Comparison of ENCODE assay signal across 13 cellular contexts in genomic region chr1:198612471-198613265, GRCh38. TPM values are rescaled to one million over a fixed set of nuclear protein-coding genes. Genes with fewer than 3 reads are reported as not detected.
DNase-seq lines count a peak whose midpoint lies in the region; ATAC-seq, FAIRE-seq and TF ChIP-seq lines count a peak whose summit lies in the region.
"Had no signal": no experiment of that assay in that cellular context is flagged by ENCODE, and none has a peak within 500 bp of the region (broad histone marks: within the 10 kb centered on the region; RNA-seq: fewer than 3 reads in every experiment).

No MANE protein-coding gene starts in this region.

- H3K27ac ChIP-seq in GM23248 = no peak overlapping the region
- H3K27ac ChIP-seq in naive thymus-derived CD4-positive, alpha-beta T cell (ENCODE audit: low read depth, low read length) = peak overlapping the region; percentile 82

- WGBS in GM23248 (ENCODE audit: low coverage in 1 of 2, low lambda C conversion rate in 2 of 2, missing lambda C conversion rate in 2 of 2), 2 experiments = 72 to 77% methylated on average over 6 of the region's 6 CpGs

- peaks cover 17% of the 10 kb centered on the region for H3K4me1 ChIP-seq in GM23248 (ENCODE audit: insufficient read depth)
- H3K4me1 ChIP-seq in naive thymus-derived CD4-positive, alpha-beta T cell (ENCODE audit: control insufficient read depth in 2 of 2, insufficient read depth in 2 of 2, low read length in 2 of 2) = peaks cover 56 to 71% of the 10 kb centered on the region in 2 donors

- H3K9ac ChIP-seq in GM23248 = no peak overlapping the region

- H3K9me2 ChIP-seq in GM23248 (ENCODE audit: insufficient read depth) = 0 out of 2 replicates have a peak, but pooled peaks cover 3% of the 10 kb centered on the region

- H3K36me3 Mint-ChIP-seq in T-helper 2 cell treated with Interferon-gamma antibody and Interleukin-4, amounts not matched to agents 5 μg/mL and 100 μg/mL, for 36 hours (ENCODE audit: low read depth) = peaks cover 8% of the 10 kb centered on the region
- H3K36me3 Mint-ChIP-seq in naive thymus-derived CD4-positive, alpha-beta T cell = peaks cover 0 to 6% (median 0%) of the 10 kb centered on the region in 5 donors

- no peaks in the 10 kb centered on the region for H3K36me3 ChIP-seq in GM23248 (ENCODE audit: low read depth)
- H3K36me3 ChIP-seq in naive thymus-derived CD4-positive, alpha-beta T cell (ENCODE audit: control insufficient read depth in 2 of 3, insufficient read depth in 3 of 3, low read length in 3 of 3) = no peaks in the 10 kb centered on the region
- H3K36me3 ChIP-seq: heart left ventricle had no signal

- H3K79me2 ChIP-seq in GM23248 (ENCODE audit: insufficient read depth) = no peaks in the 10 kb centered on the region

- no peaks in the 10 kb centered on the region for H4K20me1 ChIP-seq in GM23248 (ENCODE audit: insufficient read depth)

- DNase-seq in GM12892 (ENCODE audit: insufficient read length) (no peak), GM23248 (no peak), AML-193 (lab: John Stamatoyannopoulos, UW) (no peak), NCI-H510A (lab: John Stamatoyannopoulos, UW) (no peak), kidney tubule cell (ENCODE audit: low spot score) (no peak)
- no peak for DNase-seq in T-helper 2 cell treated with Interferon-gamma antibody and Interleukin-4, amounts not matched to agents 5 μg/mL and 100 μg/mL, for 36 hours (ENCODE audit: low spot score)
- peak in 6 of 9 donors; percentile 30 to 52 (median 41) for DNase-seq in naive thymus-derived CD4-positive, alpha-beta T cell
- no peak for DNase-seq in central memory CD4-positive, alpha-beta T cell
- DNase-seq: DMS53, heart left ventricle, KBM-7, NCI-H226 had no signal

- H3K9me3 Mint-ChIP-seq in T-helper 2 cell treated with Interferon-gamma antibody and Interleukin-4, amounts not matched to agents 5 μg/mL and 100 μg/mL, for 36 hours = no peaks in the 10 kb centered on the region
- H3K9me3 Mint-ChIP-seq in naive thymus-derived CD4-positive, alpha-beta T cell = peaks cover 0 to 9% (median 0%) of the 10 kb centered on the region in 11 donors

- CTCF ChIA-PET in naive thymus-derived CD4-positive, alpha-beta T cell (lab: Charles Lee) = no interaction called here

- H3K4me1 Mint-ChIP-seq in T-helper 2 cell treated with Interferon-gamma antibody and Interleukin-4, amounts not matched to agents 5 μg/mL and 100 μg/mL, for 36 hours (ENCODE audit: low read depth) = peaks cover 60% of the 10 kb centered on the region
- H3K4me1 Mint-ChIP-seq in naive thymus-derived CD4-positive, alpha-beta T cell = peaks cover 52 to 92% (median 74%) of the 10 kb centered on the region in 7 donors

- no peaks in the 10 kb centered on the region for H3K27me3 Mint-ChIP-seq in T-helper 2 cell treated with Interferon-gamma antibody and Interleukin-4, amounts not matched to agents 5 μg/mL and 100 μg/mL, for 36 hours (ENCODE audit: low read depth)
- H3K27me3 Mint-ChIP-seq in naive thymus-derived CD4-positive, alpha-beta T cell = no peaks in the 10 kb centered on the region

- no peaks in the 10 kb centered on the region for H3K9me3 ChIP-seq in GM23248 (ENCODE audit: low read depth)
- H3K9me3 ChIP-seq in naive thymus-derived CD4-positive, alpha-beta T cell (ENCODE audit: control insufficient read depth in 2 of 3, low read length in 3 of 3) = no peaks in the 10 kb centered on the region
- H3K9me3 ChIP-seq: heart left ventricle had no signal

- peak; percentile 62 for ATAC-seq in naive thymus-derived CD4-positive, alpha-beta T cell
- ATAC-seq: heart left ventricle had no signal

- in situ Hi-C loops in GM23248 (cut with MboI) = no loop called here

- POLR2A ChIA-PET in naive thymus-derived CD4-positive, alpha-beta T cell (lab: Charles Lee) = interaction anchor here (0.6 to 3.7 kb wide), 13 partner anchors 9 to 84 kb away, joined by 3 to 13 read pairs (median 4); partner anchors contain the start of gene PTPRC

- H2AFZ ChIP-seq in GM23248 = peak overlapping the region; percentile 79

- H3K4me2 ChIP-seq in GM23248 (ENCODE audit: unreplicated experiment) = no peak overlapping the region

- intact Hi-C loops in naive thymus-derived CD4-positive, alpha-beta T cell (cut with micrococcal nuclease) = loop anchor here (1.0 to 10.0 kb wide), 5 partner anchors 9 to 430 kb away; no protein-coding TSS in a partner anchor

- no peak overlapping the region for H3K4me3 ChIP-seq in GM23248
- H3K4me3 ChIP-seq in naive thymus-derived CD4-positive, alpha-beta T cell (ENCODE audit: low read length) = peak overlapping the region; percentile 44

- H3K4me3 Mint-ChIP-seq in T-helper 2 cell treated with Interferon-gamma antibody and Interleukin-4, amounts not matched to agents 5 μg/mL and 100 μg/mL, for 36 hours = peak overlapping the region; percentile 84
- H3K4me3 Mint-ChIP-seq in naive thymus-derived CD4-positive, alpha-beta T cell = peak overlapping the region; percentile 66 to 97 (median 82)

- H3K27me3 ChIP-seq in GM23248 (replicated peaks; ENCODE audit: insufficient read depth) = no peaks in the 10 kb centered on the region
- H3K27me3 ChIP-seq in naive thymus-derived CD4-positive, alpha-beta T cell (ENCODE audit: control insufficient read depth in 2 of 2, insufficient read depth in 2 of 2, low read length in 2 of 2) = no peaks in the 10 kb centered on the region
- H3K27me3 ChIP-seq: heart left ventricle had no signal

- no peaks in the 10 kb centered on the region; the same call in 1 of the 2 replicates for H3F3A ChIP-seq in GM23248 (ENCODE audit: insufficient read depth)

- FAIRE-seq in GM12892 (lab: Jason Lieb, UNC) = peak; percentile 27

- TF ChIP-seq POLR2A in GM12892 (IDR thresholded peaks at IDR 0.05; ENCODE audit: low read depth, low read length) = no peak

- peak overlapping the region; percentile 87 for H3K27ac Mint-ChIP-seq in T-helper 2 cell treated with Interferon-gamma antibody and Interleukin-4, amounts not matched to agents 5 μg/mL and 100 μg/mL, for 36 hours
- H3K27ac Mint-ChIP-seq in naive thymus-derived CD4-positive, alpha-beta T cell = peak overlapping the region; percentile 95 to 100 (median 98)

RNA-seq across cellular contexts. Expression of gene PTPRC, which starts 26.2 kb away (rescaled TPM):
- 102 TPM for polyA plus RNA-seq in GM12892 (2012; ENCODE audit: missing spikeins)
- total RNA-seq in GM23248 (2014; rRNA removed; shearing (Covaris generic)) = 0.38 and 0.86 TPM in 2 replicates
- 0.66 and 0.70 TPM in 2 replicates for polyA plus RNA-seq in GM23248 (2016; fragmentation: Nextera tagmentation; extraction: Ambion mirVana)
- 1,000 to 10,000 TPM in 3 of 5 experiments, 100 to 1,000 TPM in 2; 739 to 1,121 (median 1,015) TPM for total RNA-seq in naive thymus-derived CD4-positive, alpha-beta T cell
- 1,000 to 10,000 TPM; 1,177 to 1,286 TPM for polyA plus RNA-seq in naive thymus-derived CD4-positive, alpha-beta T cell
- total RNA-seq: chondrocyte had no signal

Comparison
In these comparisons a context has a peak if more than half of its experiments do, and no peak if none do; other contexts are left out.
1. DNase-seq: peak in naive thymus-derived CD4-positive, alpha-beta T cell (6 of 9); none in GM12892 (single experiment), GM23248 (single experiment), T-helper 2 cell treated with Interferon-gamma antibody and Interleukin-4, amounts not matched to agents 5 μg/mL and 100 μg/mL, for 36 hours (single experiment), central memory CD4-positive, alpha-beta T cell (single experiment), AML-193 (0 of 2), NCI-H510A (single experiment) and kidney tubule cell (single experiment).
2. RNA of gene PTPRC, which starts 26.2 kb away (total RNA-seq): 739 to 1,121 TPM in naive thymus-derived CD4-positive, alpha-beta T cell; 0.38 to 0.86 TPM in GM23248; every median in the first group is over 100 times any median in the second.